In genomic region chr2:38070438-38070837, GRCh38 we compare ENCODE assay signal across 33 cellular contexts. TPM values are rescaled to one million over a fixed set of nuclear protein-coding genes. Genes with fewer than 3 reads are reported as not detected.
DNase-seq lines count a peak whose midpoint lies in the region; ATAC-seq, FAIRE-seq and TF ChIP-seq lines count a peak whose summit lies in the region.
"Had no signal": no experiment of that assay in that cellular context is flagged by ENCODE, and none has a peak within 500 bp of the region (broad histone marks: within the 10 kb centered on the region; RNA-seq: fewer than 3 reads in every experiment).

No MANE protein-coding gene starts in this region.

- H3K79me2 ChIP-seq in PC-3 (ENCODE audit: low read length) = peaks cover 48% of the 10 kb centered on the region

- DNase-seq in CD14-positive monocyte (ENCODE audit: low spot score) (no peak), PC-3 (no peak), choroid plexus epithelial cell (ENCODE audit: low read depth) (no peak), testis (no peak), urothelium cell line (ENCODE audit: low spot score) (no peak), DMS 273 (lab: John Stamatoyannopoulos, UW; ENCODE audit: unreplicated experiment) (no peak)
- DNase-seq: activated gamma-delta T cell treated with Interleukin-2 at 50 U/mL for 16 hours; activated naive CD8-positive, alpha-beta T cell treated with anti-CD3 and anti-CD28 coated beads, Interleukin-2, amount 10 ng/mL, durations not matched to agents 7 days and 5 days; activated T-cell treated with anti-CD3 and anti-CD28 coated beads, Interleukin-2, amount 50 U/mL, for 24 hours; Calu3; central memory CD4-positive, alpha-beta T cell; DND-41; esophagus squamous epithelium; hippocampal formation; NCI-H2029 treated with DMSO at 0.1 percent for 48 hours; NCI-H524 treated with DMSO at 0.1 percent for 48 hours; NK-92 treated with Interleukin-12 subunit alpha and Interleukin-12 subunit beta, amount 100 ng/mL, for 24 hours; Right ventricle myocardium superior; small intestine; stimulated activated naive CD4-positive, alpha-beta T cell had no signal

- peaks cover 33 to 39% (median 36%) of the 10 kb centered on the region in 3 donors for H3K27me3 Mint-ChIP-seq in CD14-positive monocyte (ENCODE audit: low read depth in 3 of 3)

- peak overlapping the region; percentile 12 to 80 for H3K4me3 Mint-ChIP-seq in CD14-positive monocyte
- H3K4me3 Mint-ChIP-seq: activated naive CD8-positive, alpha-beta T cell treated with anti-CD3 and anti-CD28 coated beads, Interleukin-2, amount 10 ng/mL, durations not matched to agents 7 days and 5 days; activated T-cell treated with anti-CD3 and anti-CD28 coated beads, Interleukin-2, amount 50 U/mL, for 24 hours; GM23338; memory B cell; neural progenitor cell; T-helper 1 cell treated with Interleukin-12 subunit alpha and Interleukin-12 subunit beta and Interleukin-4 antibody, amounts not matched to agents 30 μg/mL and 1 μg/mL, for 36 hours had no signal

- TF ChIP-seq POLR2A in testis (IDR thresholded peaks at IDR 0.05) = no peak

- H3K9ac ChIP-seq in PC-3 (ENCODE audit: low read length) = no peak overlapping the region
- H3K9ac ChIP-seq: neural progenitor cell had no signal

- no peaks in the 10 kb centered on the region for H3K9me3 ChIP-seq in PC-3 (ENCODE audit: low read length)
- no peaks in the 10 kb centered on the region for H3K9me3 ChIP-seq in testis
- H3K9me3 ChIP-seq: ascending aorta, esophagus squamous epithelium, right atrium auricular region, suprapubic skin had no signal

- 54 to 62% methylated on average over 3 of the region's 3 CpGs for WGBS in testis, 2 donors

- peaks cover 26% of the 10 kb centered on the region for H3K27me3 ChIP-seq in PC-3 (ENCODE audit: low read length)
- no peaks in the 10 kb centered on the region for H3K27me3 ChIP-seq in testis
- H3K27me3 ChIP-seq: right atrium auricular region had no signal

- H3K36me3 Mint-ChIP-seq in CD14-positive monocyte = peaks cover 77 to 85% of the 10 kb centered on the region in 2 donors
- H3K36me3 Mint-ChIP-seq: activated naive CD8-positive, alpha-beta T cell treated with anti-CD3 and anti-CD28 coated beads, Interleukin-2, amount 10 ng/mL, durations not matched to agents 7 days and 5 days; memory B cell; neural progenitor cell had no signal

- ATAC-seq in PC-3 (no peak), GM18520 (IDR thresholded peaks at IDR 0.05; ENCODE audit: unreplicated experiment) (no peak)
- ATAC-seq: GM23338, SK-N-SH treated with all-trans-retinoic acid at 6 μM for 48 hours had no signal

- no peak overlapping the region for H3K27ac ChIP-seq in PC-3 (ENCODE audit: low read length)
- H3K27ac ChIP-seq in testis = peak overlapping the region; percentile 83 to 88
- H3K27ac ChIP-seq: C4-2B, esophagus squamous epithelium, neural progenitor cell, suprapubic skin had no signal

- no peak for FAIRE-seq in urothelium cell line (lab: Jason Lieb, UNC)
- FAIRE-seq: frontal cortex, GM19239, HTR-8/SVneo, small intestine had no signal

- H3K36me3 ChIP-seq in PC-3 (ENCODE audit: low read depth, low read length) (no peaks in the 10 kb centered on the region), testis (ENCODE audit: low read depth, missing control alignments) (no peaks in the 10 kb centered on the region)
- H3K36me3 ChIP-seq: ascending aorta, esophagus squamous epithelium, neural progenitor cell, suprapubic skin had no signal

- H3K9me3 Mint-ChIP-seq in CD14-positive monocyte = peaks cover 0 to 15% (median 8%) of the 10 kb centered on the region in 7 donors
- H3K9me3 Mint-ChIP-seq: activated naive CD8-positive, alpha-beta T cell treated with anti-CD3 and anti-CD28 coated beads, Interleukin-2, amount 10 ng/mL, durations not matched to agents 7 days and 5 days; activated T-cell treated with anti-CD3 and anti-CD28 coated beads, Interleukin-2, amount 50 U/mL, for 24 hours; GM23338; memory B cell; neural progenitor cell; T-helper 1 cell treated with Interleukin-12 subunit alpha and Interleukin-12 subunit beta and Interleukin-4 antibody, amounts not matched to agents 30 μg/mL and 1 μg/mL, for 36 hours had no signal

- POLR2A ChIA-PET in PC-3 (lab: Charles Lee; ENCODE audit: unreplicated experiment) = no interaction called here

- H2AFZ ChIP-seq in PC-3 (ENCODE audit: low read length) = no peak overlapping the region
- H2AFZ ChIP-seq: GM23338, neural progenitor cell had no signal

- H3K4me2 ChIP-seq in PC-3 (ENCODE audit: low read length) = 0 out of 2 replicates have a peak overlapping the region, but pooled peaks have one; percentile 1
- H3K4me2 ChIP-seq: GM23338, neural progenitor cell had no signal

- intact Hi-C loops in CD14-positive monocyte (cut with micrococcal nuclease) (no loop called here), PC-3 (cut with micrococcal nuclease) (no loop called here), testis (cut with DNase I; ENCODE audit: low total_unique reads) (loop anchor here (10.0 kb wide), 1 partner anchor 204 kb away; no protein-coding TSS in a partner anchor)

- CTCF ChIA-PET in PC-3 (lab: Charles Lee) = no interaction called here

- no peak for TF ChIP-seq CTCF in CD14-positive monocyte (IDR thresholded peaks at IDR 0.05)
- no peak for TF ChIP-seq CTCF in PC-3 (conservative IDR thresholded peaks at IDR 0.05; ENCODE audit: low read depth, low read length)
- no peak for TF ChIP-seq CTCF in choroid plexus epithelial cell (conservative IDR thresholded peaks at IDR 0.05; ENCODE audit: low read depth, low read length)
- TF ChIP-seq CTCF in testis (IDR thresholded peaks at IDR 0.05) = no peak

- no TSS peak for BruUV-seq in PC-3 (replicated peaks; lab: Mats Ljungman, UMichigan)

- H3K27ac Mint-ChIP-seq in CD14-positive monocyte = no peak overlapping the region
- H3K27ac Mint-ChIP-seq: activated naive CD8-positive, alpha-beta T cell treated with anti-CD3 and anti-CD28 coated beads, Interleukin-2, amount 10 ng/mL, durations not matched to agents 7 days and 5 days; activated T-cell treated with anti-CD3 and anti-CD28 coated beads, Interleukin-2, amount 50 U/mL, for 24 hours; GM23338; memory B cell; neural progenitor cell; T-helper 1 cell treated with Interleukin-12 subunit alpha and Interleukin-12 subunit beta and Interleukin-4 antibody, amounts not matched to agents 30 μg/mL and 1 μg/mL, for 36 hours had no signal

- H4K20me1 ChIP-seq in PC-3 (ENCODE audit: low read length) = no peaks in the 10 kb centered on the region

- H3K9me2 ChIP-seq in PC-3 (replicated peaks; ENCODE audit: low read length) = no peaks in the 10 kb centered on the region

- peaks cover 11% of the 10 kb centered on the region; the same call in 1 of the 2 replicates for H3K4me1 ChIP-seq in PC-3 (ENCODE audit: insufficient read depth, low read length)
- H3K4me1 ChIP-seq in testis = no peaks in the 10 kb centered on the region

- H3K4me3 ChIP-seq in PC-3 (ENCODE audit: low read length) (0 out of 2 replicates have a peak overlapping the region, but pooled peaks have one; percentile 2), choroid plexus epithelial cell (ENCODE audit: low read depth, low read length) (peak overlapping the region; percentile 83), testis (no peak overlapping the region)
- H3K4me3 ChIP-seq: ascending aorta, esophagus squamous epithelium, GM23338, neural progenitor cell, right atrium auricular region, suprapubic skin had no signal

- peaks cover 77% of the 10 kb centered on the region for H3K4me1 Mint-ChIP-seq in CD14-positive monocyte
- H3K4me1 Mint-ChIP-seq: memory B cell had no signal

- H3F3A ChIP-seq in PC-3 (ENCODE audit: low read length, unreplicated experiment) = no peaks in the 10 kb centered on the region

RNA-seq across cellular contexts. Expression of gene CYP1B1, which starts 5.5 kb away (rescaled TPM):
- polyA plus RNA-seq in CD14-positive monocyte (100 to 1,000 TPM; 162 to 250 TPM), testis (ENCODE audit: insufficient read depth, low read depth, low replicate concordance) (18.5 TPM)
- total RNA-seq in PC-3 (2014; rRNA removed) (37.2 and 50.0 TPM in 2 replicates), testis (10 to 100 TPM; 14.3 to 36.9 TPM)

Comparison
In these comparisons a context has a peak if more than half of its experiments do, and no peak if none do; other contexts are left out.
1. H3K4me3 ChIP-seq: peak in PC-3 (single experiment) and choroid plexus epithelial cell (single experiment); none in testis (0 of 2).